ENCODE assay signal across 31 cellular contexts in genomic region chr10:116972136-116972535, GRCh38. TPM values are rescaled to one million over a fixed set of nuclear protein-coding genes. Genes with fewer than 3 reads are reported as not detected.
"Had no signal": no experiment of that assay in that cellular context is flagged by ENCODE, and none has a peak within 500 bp of the region (broad histone marks: within the 10 kb centered on the region; RNA-seq: fewer than 3 reads in every experiment).

No MANE protein-coding gene starts in this region.

- H3K27ac Mint-ChIP-seq: activated naive CD4-positive, alpha-beta T cell treated with anti-CD3 and anti-CD28 coated beads, Interleukin-2, amount 10 ng/mL, durations not matched to agents 7 days and 5 days; activated naive CD8-positive, alpha-beta T cell treated with anti-CD3 and anti-CD28 coated beads, Interleukin-2, amount 10 ng/mL, durations not matched to agents 7 days and 5 days; activated T-cell treated with anti-CD3 and anti-CD28 coated beads, Interleukin-2, amount 50 U/mL, for 24 hours; effector memory CD8-positive, alpha-beta T cell; naive B cell; nephron progenitor cell; T-helper 1 cell treated with Interleukin-12 subunit alpha and Interleukin-12 subunit beta and Interleukin-4 antibody, amounts not matched to agents 30 μg/mL and 1 μg/mL, for 36 hours had no signal

- H3K27me3 Mint-ChIP-seq: activated naive CD4-positive, alpha-beta T cell treated with anti-CD3 and anti-CD28 coated beads, Interleukin-2, amount 10 ng/mL, durations not matched to agents 7 days and 5 days; effector memory CD8-positive, alpha-beta T cell had no signal

- H3K4me1 Mint-ChIP-seq: activated naive CD4-positive, alpha-beta T cell treated with anti-CD3 and anti-CD28 coated beads, Interleukin-2, amount 10 ng/mL, durations not matched to agents 7 days and 5 days; activated naive CD8-positive, alpha-beta T cell treated with anti-CD3 and anti-CD28 coated beads, Interleukin-2, amount 10 ng/mL, durations not matched to agents 7 days and 5 days; naive B cell; nephron progenitor cell had no signal

- H3K4me3 Mint-ChIP-seq: activated naive CD4-positive, alpha-beta T cell treated with anti-CD3 and anti-CD28 coated beads, Interleukin-2, amount 10 ng/mL, durations not matched to agents 7 days and 5 days; activated naive CD8-positive, alpha-beta T cell treated with anti-CD3 and anti-CD28 coated beads, Interleukin-2, amount 10 ng/mL, durations not matched to agents 7 days and 5 days; activated T-cell treated with anti-CD3 and anti-CD28 coated beads, Interleukin-2, amount 50 U/mL, for 24 hours; effector memory CD8-positive, alpha-beta T cell; naive B cell; nephron progenitor cell; T-helper 1 cell treated with Interleukin-12 subunit alpha and Interleukin-12 subunit beta and Interleukin-4 antibody, amounts not matched to agents 30 μg/mL and 1 μg/mL, for 36 hours had no signal

- ATAC-seq: effector memory CD8-positive, alpha-beta T cell; gastrocnemius medialis; left cardiac atrium; right lobe of liver; stimulated activated naive CD8-positive, alpha-beta T cell treated with anti-CD3 and anti-CD28 coated beads, Interleukin-15, Interleukin-2, amounts not matched to agents 100 U/mL and 50 U/mL, for 24 hours had no signal

- DNase-seq: activated CD4-positive, alpha-beta T cell treated with anti-CD3 and anti-CD28 coated beads for 48 hours; activated CD4-positive, alpha-beta T cell treated with anti-CD3 and anti-CD28 coated beads, Interleukin-2, amount 50 U/mL, for 48 hours; activated CD8-positive, alpha-beta memory T cell treated with anti-CD3 and anti-CD28 coated beads, Interleukin-2, amount 50 U/mL, for 4 hours; activated gamma-delta T cell; activated naive CD4-positive, alpha-beta T cell treated with anti-CD3 and anti-CD28 coated beads, Interleukin-2, amount 10 ng/mL, durations not matched to agents 7 days and 5 days; activated naive CD8-positive, alpha-beta T cell treated with anti-CD3 and anti-CD28 coated beads, Interleukin-2, amount 10 ng/mL, durations not matched to agents 7 days and 5 days; activated T-cell treated with anti-CD3 and anti-CD28 coated beads, Interleukin-2, amount 50 U/mL, for 24 hours; cerebellar nuclear complex; effector memory CD8-positive, alpha-beta T cell; erythroblast; gastrocnemius medialis; islet precursor cell; left cardiac atrium; mammary epithelial cell; naive B cell; nephron progenitor cell; right lobe of liver; stimulated activated CD4-positive, alpha-beta T cell treated with anti-CD3 and anti-CD28 coated beads, Interleukin-12 subunit alpha, Interleukin-12 subunit beta, amount 100 ng/mL, for 4 hours; stimulated activated CD4-positive, alpha-beta T cell treated with anti-CD3 and anti-CD28 coated beads, Interleukin-4, amount 100 ng/mL, for 1 hour; stimulated activated naive CD8-positive, alpha-beta T cell treated with anti-CD3 and anti-CD28 coated beads, Interleukin-15, Interleukin-2, amounts not matched to agents 100 U/mL and 50 U/mL, for 24 hours; T-helper 9 cell; thyroid gland; upper lobe of left lung had no signal

- H3K36me3 Mint-ChIP-seq: activated naive CD4-positive, alpha-beta T cell treated with anti-CD3 and anti-CD28 coated beads, Interleukin-2, amount 10 ng/mL, durations not matched to agents 7 days and 5 days; activated naive CD8-positive, alpha-beta T cell treated with anti-CD3 and anti-CD28 coated beads, Interleukin-2, amount 10 ng/mL, durations not matched to agents 7 days and 5 days; naive B cell had no signal

- H3K9me3 Mint-ChIP-seq: activated naive CD4-positive, alpha-beta T cell treated with anti-CD3 and anti-CD28 coated beads, Interleukin-2, amount 10 ng/mL, durations not matched to agents 7 days and 5 days; activated naive CD8-positive, alpha-beta T cell treated with anti-CD3 and anti-CD28 coated beads, Interleukin-2, amount 10 ng/mL, durations not matched to agents 7 days and 5 days; activated T-cell treated with anti-CD3 and anti-CD28 coated beads, Interleukin-2, amount 50 U/mL, for 24 hours; naive B cell; nephron progenitor cell; T-helper 1 cell treated with Interleukin-12 subunit alpha and Interleukin-12 subunit beta and Interleukin-4 antibody, amounts not matched to agents 30 μg/mL and 1 μg/mL, for 36 hours had no signal

- H3K27ac ChIP-seq: breast epithelium, coronary artery, gastrocnemius medialis, hepatocyte, neutrophil, right lobe of liver, skin epidermis, thyroid gland, upper lobe of left lung, VCaP had no signal

RNA-seq across cellular contexts. Expression of gene SHTN1, which starts 32.9 kb away (rescaled TPM):
- total RNA-seq: activated CD8-positive, alpha-beta memory T cell treated with anti-CD3 and anti-CD28 coated beads for 36 hours had no signal
